Comparison of ENCODE assay signal across 1 cellular context in the genomic region with DNA sequence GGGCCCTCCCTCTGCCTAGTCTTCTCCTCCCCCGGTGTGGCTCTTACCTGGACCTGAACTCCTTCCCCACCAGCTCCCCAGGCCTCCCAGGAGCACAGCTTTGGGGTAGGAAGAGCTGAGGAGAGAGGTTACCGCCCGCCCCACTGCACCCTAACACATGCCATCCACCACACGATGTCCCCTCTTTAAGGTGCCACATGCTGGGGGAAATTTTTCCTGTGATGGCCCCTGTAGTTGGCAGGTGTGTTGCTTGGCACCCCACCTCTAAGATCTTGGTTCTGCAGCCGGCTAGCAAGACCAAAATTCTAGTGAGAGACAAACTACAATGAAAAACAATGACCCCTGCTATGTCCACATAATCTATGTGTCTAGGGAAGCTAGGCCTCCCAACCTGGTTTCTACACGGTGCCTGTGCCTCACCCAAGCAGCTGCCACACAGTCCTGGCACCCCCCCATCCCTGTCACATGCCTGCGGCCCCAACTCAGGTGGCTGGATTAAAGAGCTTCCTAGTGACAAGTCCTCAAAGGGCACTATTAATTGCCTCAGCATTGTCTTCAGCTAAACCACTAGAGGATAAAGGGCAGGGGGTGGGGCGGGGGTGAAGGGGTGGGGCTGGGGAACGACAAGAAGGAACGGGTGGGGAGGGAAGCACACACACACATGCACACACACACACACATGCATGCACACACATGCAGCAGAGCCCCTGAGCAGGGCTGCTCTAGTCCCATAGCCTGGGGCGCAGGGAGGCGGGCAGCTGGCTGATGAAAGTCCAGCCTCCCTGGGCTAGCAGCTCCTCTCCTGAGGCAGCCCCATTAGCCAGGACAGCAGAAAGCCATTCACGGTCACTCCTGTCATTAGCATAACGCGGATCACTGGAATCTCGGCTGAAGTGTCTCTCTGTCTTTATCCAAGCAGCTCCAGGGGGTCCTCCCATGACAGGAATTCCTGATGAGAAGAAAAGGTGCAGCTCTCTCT.
TF ChIP-seq lines count a peak whose summit lies in the region.

No MANE protein-coding gene starts in this region.

TF ChIP-seq in K562, 482 proteins besides CTCF, POLR2A, EP300 and RAD21:
- TF ChIP-seq, protein P1, sequence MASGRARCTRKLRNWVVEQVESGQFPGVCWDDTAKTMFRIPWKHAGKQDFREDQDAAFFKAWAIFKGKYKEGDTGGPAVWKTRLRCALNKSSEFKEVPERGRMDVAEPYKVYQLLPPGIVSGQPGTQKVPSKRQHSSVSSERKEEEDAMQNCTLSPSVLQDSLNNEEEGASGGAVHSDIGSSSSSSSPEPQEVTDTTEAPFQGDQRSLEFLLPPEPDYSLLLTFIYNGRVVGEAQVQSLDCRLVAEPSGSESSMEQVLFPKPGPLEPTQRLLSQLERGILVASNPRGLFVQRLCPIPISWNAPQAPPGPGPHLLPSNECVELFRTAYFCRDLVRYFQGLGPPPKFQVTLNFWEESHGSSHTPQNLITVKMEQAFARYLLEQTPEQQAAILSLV (tag; IDR thresholded peaks at IDR 0.05) = no peak
- TF ChIP-seq, protein P2, sequence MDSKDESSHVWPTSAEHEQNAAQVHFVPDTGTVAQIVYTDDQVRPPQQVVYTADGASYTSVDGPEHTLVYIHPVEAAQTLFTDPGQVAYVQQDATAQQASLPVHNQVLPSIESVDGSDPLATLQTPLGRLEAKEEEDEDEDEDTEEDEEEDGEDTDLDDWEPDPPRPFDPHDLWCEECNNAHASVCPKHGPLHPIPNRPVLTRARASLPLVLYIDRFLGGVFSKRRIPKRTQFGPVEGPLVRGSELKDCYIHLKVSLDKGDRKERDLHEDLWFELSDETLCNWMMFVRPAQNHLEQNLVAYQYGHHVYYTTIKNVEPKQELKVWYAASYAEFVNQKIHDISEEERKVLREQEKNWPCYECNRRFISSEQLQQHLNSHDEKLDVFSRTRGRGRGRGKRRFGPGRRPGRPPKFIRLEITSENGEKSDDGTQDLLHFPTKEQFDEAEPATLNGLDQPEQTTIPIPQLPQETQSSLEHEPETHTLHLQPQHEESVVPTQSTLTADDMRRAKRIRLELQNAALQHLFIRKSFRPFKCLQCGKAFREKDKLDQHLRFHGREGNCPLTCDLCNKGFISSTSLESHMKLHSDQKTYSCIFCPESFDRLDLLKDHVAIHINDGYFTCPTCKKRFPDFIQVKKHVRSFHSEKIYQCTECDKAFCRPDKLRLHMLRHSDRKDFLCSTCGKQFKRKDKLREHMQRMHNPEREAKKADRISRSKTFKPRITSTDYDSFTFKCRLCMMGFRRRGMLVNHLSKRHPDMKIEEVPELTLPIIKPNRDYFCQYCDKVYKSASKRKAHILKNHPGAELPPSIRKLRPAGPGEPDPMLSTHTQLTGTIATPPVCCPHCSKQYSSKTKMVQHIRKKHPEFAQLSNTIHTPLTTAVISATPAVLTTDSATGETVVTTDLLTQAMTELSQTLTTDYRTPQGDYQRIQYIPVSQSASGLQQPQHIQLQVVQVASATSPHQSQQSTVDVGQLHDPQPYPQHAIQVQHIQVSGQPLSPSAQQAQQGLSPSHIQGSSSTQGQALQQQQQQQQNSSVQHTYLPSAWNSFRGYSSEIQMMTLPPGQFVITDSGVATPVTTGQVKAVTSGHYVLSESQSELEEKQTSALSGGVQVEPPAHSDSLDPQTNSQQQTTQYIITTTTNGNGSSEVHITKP (IDR thresholded peaks at IDR 0.05; ENCODE audit: partially characterized antibody) = no peak
- TF ChIP-seq ELF2 (CRISPR knock-in tag; IDR thresholded peaks at IDR 0.05) (no peak), MCM7 (IDR thresholded peaks at IDR 0.05) (no peak), SRF (CRISPR knock-in tag; IDR thresholded peaks at IDR 0.05) (peak in 1 of 2 experiments; percentile 52; a peak in 1 of 4 replicates)
- TF ChIP-seq, protein P3, sequence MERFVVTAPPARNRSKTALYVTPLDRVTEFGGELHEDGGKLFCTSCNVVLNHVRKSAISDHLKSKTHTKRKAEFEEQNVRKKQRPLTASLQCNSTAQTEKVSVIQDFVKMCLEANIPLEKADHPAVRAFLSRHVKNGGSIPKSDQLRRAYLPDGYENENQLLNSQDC (CRISPR knock-in tag; IDR thresholded peaks at IDR 0.05) = no peak
